In the genomic region with DNA sequence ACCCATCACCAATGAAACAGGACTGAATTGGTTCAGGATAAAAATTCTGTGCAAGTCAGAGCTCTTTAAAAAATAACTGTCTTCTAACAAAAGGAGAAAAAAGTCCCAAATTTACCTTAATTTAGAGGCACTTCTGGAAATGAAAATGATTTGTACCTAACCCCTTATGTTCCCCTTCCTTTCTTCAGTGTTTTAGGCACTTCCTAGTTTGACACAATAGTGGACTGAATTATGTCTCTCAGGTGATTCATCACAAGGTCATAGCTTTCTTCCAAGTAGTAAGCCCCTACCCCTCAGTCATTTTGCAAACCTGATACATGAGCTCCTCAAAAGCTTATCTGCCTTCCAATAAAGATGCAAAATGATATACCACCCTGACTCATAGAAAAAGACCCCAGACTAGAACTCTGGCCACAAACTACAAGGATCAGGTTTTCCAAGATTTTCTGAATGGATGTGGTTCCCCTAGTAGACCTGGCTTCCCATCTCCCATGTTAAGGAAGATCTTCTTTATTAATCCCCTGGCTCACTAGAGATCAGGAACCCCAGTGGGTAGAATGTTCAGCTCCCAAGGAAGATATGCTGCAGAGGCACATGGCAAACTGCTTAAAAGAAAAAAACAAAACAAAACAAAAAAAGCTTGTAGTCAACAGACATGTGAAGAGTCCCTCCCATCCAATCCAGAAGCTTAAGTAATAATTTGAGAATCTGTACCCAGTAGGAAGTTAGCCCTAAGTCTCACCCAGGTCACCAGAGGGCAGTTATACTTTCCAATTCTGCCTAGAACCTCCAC, we compare ENCODE assay signal across 8 cellular contexts. TPM values are rescaled to one million over a fixed set of nuclear protein-coding genes. Genes with fewer than 3 reads are reported as not detected.
A peak's percentile ranks its signal among the peaks of the same experiment; 100 is the strongest.
DNase-seq lines count a peak whose midpoint lies in the region; ATAC-seq, FAIRE-seq and TF ChIP-seq lines count a peak whose summit lies in the region.

No MANE protein-coding gene starts in this region.

- H3K4me3 ChIP-seq in GM12878 (peak overlapping the region; percentile 58; the same call in 1 of the 2 replicates), mesodermal cell (ENCODE audit: extremely low read depth, insufficient read depth, low read length, poor library complexity, severe bottlenecking) (peak overlapping the region; percentile 84)

- in situ Hi-C loops in GM12878 (cut with MboI), result no loop called here

- H3K79me2 ChIP-seq in GM12878 (ENCODE audit: control insufficient read depth, insufficient read depth, low read length), result peaks cover 48% of the 10 kb centered on the region

- TF ChIP-seq POLR2A in GM12878 (IDR thresholded peaks at IDR 0.05; ENCODE audit: low read depth, low read length), result no peak; the same call in 1 of the 2 replicates

- 0 out of 2 replicates have a peak, but pooled peaks cover 8% of the 10 kb centered on the region for H4K20me1 ChIP-seq in GM12878 (ENCODE audit: control insufficient read depth, insufficient read depth)

- TF ChIP-seq RAD21 in GM12878 (IDR thresholded peaks at IDR 0.05; ENCODE audit: insufficient read depth, low read depth, low read length), result no peak

- intact Hi-C loops in GM12878 (cut with micrococcal nuclease; ENCODE audit: unreplicated experiment), result no loop called here
- intact Hi-C loops in sciatic nerve (cut with DNase I), result no loop called here

- H3K9me3 ChIP-seq in GM12878 (replicated peaks; ENCODE audit: control insufficient read depth, insufficient read depth, low read length), result no peaks in the 10 kb centered on the region; the same call in 2 of the 3 replicates
- no peaks in the 10 kb centered on the region for H3K9me3 ChIP-seq in mesodermal cell (ENCODE audit: control insufficient read depth, low read length)

- H3K27ac ChIP-seq in GM12878 (ENCODE audit: control insufficient read depth, insufficient read depth), result no peak overlapping the region
- peak overlapping the region; percentile 48 for H3K27ac ChIP-seq in mesodermal cell (ENCODE audit: low read depth, low read length, severe bottlenecking)

- no peak overlapping the region for H3K9ac ChIP-seq in GM12878 (ENCODE audit: control insufficient read depth, insufficient read depth, low read length)

- ATAC-seq in GM12878 (no peak), HG02642 (IDR thresholded peaks at IDR 0.05; ENCODE audit: poor library complexity, unreplicated experiment) (no peak), sciatic nerve (no peak)

- peak overlapping the region; percentile 87; the same call in 1 of the 2 replicates for H3K4me2 ChIP-seq in GM12878 (ENCODE audit: control insufficient read depth, insufficient read depth)

- H3K27me3 ChIP-seq in GM12878 (replicated peaks in 1 of 2; ENCODE audit: control insufficient read depth in 2 of 2, insufficient read depth in 2 of 2, low read length in 1 of 2), result no peaks in the 10 kb centered on the region

- H3K9me3 Mint-ChIP-seq in IgD-negative memory B cell, result peaks cover 0 to 2% (median 0%) of the 10 kb centered on the region in 3 donors

- TF ChIP-seq CTCF in GM12878 (IDR thresholded peaks at IDR 0.05 in 2 of 3, conservative IDR thresholded peaks at IDR 0.05 in 1 of 3; ENCODE audit: control insufficient read depth in 2 of 3, extremely low read depth in 1 of 3, insufficient read depth in 1 of 3, low read depth in 3 of 3, low read length in 3 of 3), result no peak

- POLR2A ChIA-PET in GM12878 (lab: Charles Lee), result interaction anchor here (0.5 to 3.1 kb wide), 15 partner anchors 13 to 123 kb away, joined by 3 to 16 read pairs (median 4); a partner anchor contains a TSS

- CTCF ChIA-PET in GM12878 (lab: Yijun Ruan, JAX), result interaction anchor here (0.6 to 4.2 kb wide), 22 partner anchors 9 to 474 kb away, joined by 3 to 41 read pairs (median 7); a partner anchor contains a TSS

- H3K27me3 Mint-ChIP-seq in IgD-negative memory B cell, result no peaks in the 10 kb centered on the region

- RAD21 ChIA-PET in GM12878 (lab: Charles Lee; ENCODE audit: unreplicated experiment), result interaction anchor here (1.1 to 2.2 kb wide), 5 partner anchors 15 to 118 kb away, joined by 3 to 7 read pairs (median 5); a partner anchor contains a TSS

- peak; percentile 30 for DNase-seq in A172 (ENCODE audit: low spot score)
- DNase-seq in GM12878 (ENCODE audit: low read depth, low spot score), result no peak
- DNase-seq in NK-92 (lab: John Stamatoyannopoulos, UW; ENCODE audit: unreplicated experiment), result no peak
- DNase-seq in HTR-8/SVneo (ENCODE audit: insufficient read length, low spot score), result no peak
- DNase-seq in sciatic nerve (ENCODE audit: low spot score), result no peak

- peak overlapping the region; percentile 67 to 100 (median 91) for H3K27ac Mint-ChIP-seq in IgD-negative memory B cell

- H3K4me1 ChIP-seq in GM12878 (ENCODE audit: control insufficient read depth, insufficient read depth, low read length) (peaks cover 3% of the 10 kb centered on the region), mesodermal cell (ENCODE audit: control insufficient read depth, insufficient read depth, low read length, poor library complexity, severe bottlenecking) (peaks cover 18% of the 10 kb centered on the region)

- no peak for TF ChIP-seq EP300 in GM12878 (IDR thresholded peaks at IDR 0.05; ENCODE audit: borderline replicate concordance in 1 of 2, control insufficient read depth in 1 of 2, low read depth in 2 of 2, low read length in 2 of 2)

- SMC1A ChIA-PET in GM12878 (lab: Charles Lee; ENCODE audit: uncharacterized antibody, unreplicated experiment), result interaction anchor here (0.6 to 3.5 kb wide), 18 partner anchors 9 to 474 kb away, joined by 3 to 19 read pairs (median 5); a partner anchor contains a TSS

- no peak overlapping the region for H2AFZ ChIP-seq in GM12878 (ENCODE audit: control insufficient read depth, low read depth, low read length)

- peaks cover 16% of the 10 kb centered on the region for H3K36me3 Mint-ChIP-seq in IgD-negative memory B cell

- H3K36me3 ChIP-seq in GM12878 (ENCODE audit: control insufficient read depth in 2 of 2, insufficient read depth in 2 of 2, low read length in 1 of 2) (peaks cover 1 to 46% of the 10 kb centered on the region in 2 experiments), mesodermal cell (ENCODE audit: control insufficient read depth, insufficient read depth, low read length) (peaks cover 59% of the 10 kb centered on the region)

- H3K4me1 Mint-ChIP-seq in IgD-negative memory B cell, result peaks cover 21 to 45% (median 30%) of the 10 kb centered on the region in 3 donors

- BruUV-seq in GM12878 (replicated peaks; lab: Mats Ljungman, UMichigan), result no TSS peak

- FAIRE-seq in GM12878 (lab: Jason Lieb, UNC) (no peak), HTR-8/SVneo (lab: Jason Lieb, UNC) (no peak)

- H3K4me3 Mint-ChIP-seq in IgD-negative memory B cell, result peak overlapping the region in 3 of 4 donors; percentile 62 to 99 (median 84)

RNA-seq across cellular contexts. Expression of a gene that starts 3.6 kb away (rescaled TPM):
- total RNA-seq in A172 (2014; rRNA removed; shearing (Covaris generic)), result 22.6 and 28.2 TPM in 2 replicates
- polyA plus RNA-seq in IgD-negative memory B cell (28.0 TPM), GM12878 (2011; rRNA removed) (22.9 and 37.6 TPM in 2 replicates), GM12878 (2014; fragmentation: Illumina TruSeq; extraction: Trizol) (68.0 and 76.2 TPM in 2 replicates), GM12878 (2014; fragmentation: Nextera tagmentation; extraction: Ambion mirVana) (10 to 100 TPM; 11.3 to 22.6 TPM), GM12878 (2014; rRNA removed) (36.7 and 37.9 TPM in 2 replicates), GM12878 (2016; fragmentation: Nextera tagmentation; extraction: Ambion mirVana) (10 to 100 TPM; 39.6 to 46.1 TPM)
- 156 and 174 TPM in 2 replicates for total RNA-seq in GM12878 (2013; cell fraction: nucleolus; rRNA removed)
- total RNA-seq in GM12878 (2014; rRNA removed) (81.1 and 83.8 TPM in 2 replicates), GM12878 (2014; rRNA removed; fragmentation: Illumina TruSeq; extraction: Trizol) (42.7 and 42.9 TPM in 2 replicates), GM12878 (2021) (75.1 and 78.7 TPM in 2 replicates), sciatic nerve (76.9 TPM)
- 23.2 TPM for polyA plus RNA-seq in GM12878 (2011; ENCODE audit: low read depth)
- polyA plus RNA-seq in GM12878 (2011; cell fraction: cytosol; rRNA removed), result 18.5 TPM in 2 replicates
- 68.7 and 69.0 TPM in 2 replicates for polyA plus RNA-seq in GM12878 (2011; cell fraction: nucleus; rRNA removed)
- 16.0 and 28.3 TPM in 2 replicates for polyA plus RNA-seq in GM12878 (2012)
- polyA minus RNA-seq in GM12878 (2011; rRNA and poly(A)+ RNA removed), result 131 and 159 TPM in 2 replicates
- polyA minus RNA-seq in GM12878 (2011; cell fraction: cytosol; rRNA and poly(A)+ RNA removed), result 16.3 and 23.9 TPM in 2 replicates
- polyA minus RNA-seq in GM12878 (2011; cell fraction: nucleus; rRNA and poly(A)+ RNA removed), result 188 and 320 TPM in 2 replicates
- polyA plus RNA-seq in mesodermal cell (2013, experiment 1 of 2), result 45.0 TPM
- polyA plus RNA-seq in mesodermal cell (2013, experiment 2 of 2), result 36.8 TPM

RNA-seq across cellular contexts. Expression of a gene that starts 4.2 kb away (rescaled TPM):
- 76.8 and 82.8 TPM in 2 replicates for total RNA-seq in A172 (2014; rRNA removed; shearing (Covaris generic))
- polyA plus RNA-seq in IgD-negative memory B cell (146 TPM), GM12878 (2011; rRNA removed) (104 and 133 TPM in 2 replicates), GM12878 (2014; fragmentation: Illumina TruSeq; extraction: Trizol) (208 and 218 TPM in 2 replicates), GM12878 (2014; fragmentation: Nextera tagmentation; extraction: Ambion mirVana) (100 to 1,000 TPM; 219 to 259 TPM), GM12878 (2014; rRNA removed) (118 and 166 TPM in 2 replicates), GM12878 (2016; fragmentation: Nextera tagmentation; extraction: Ambion mirVana) (100 to 1,000 TPM; 132 to 147 TPM)
- total RNA-seq in GM12878 (2013; cell fraction: nucleolus; rRNA removed), result 29.8 and 30.1 TPM in 2 replicates
- total RNA-seq in GM12878 (2014; rRNA removed) (108 and 113 TPM in 2 replicates), GM12878 (2014; rRNA removed; fragmentation: Illumina TruSeq; extraction: Trizol) (112 and 121 TPM in 2 replicates), GM12878 (2021) (80.9 and 87.7 TPM in 2 replicates), sciatic nerve (33.7 TPM)
- polyA plus RNA-seq in GM12878 (2011; ENCODE audit: low read depth), result 75.6 TPM
- polyA plus RNA-seq in GM12878 (2011; cell fraction: cytosol; rRNA removed), result 163 and 222 TPM in 2 replicates
- 53.8 and 56.7 TPM in 2 replicates for polyA plus RNA-seq in GM12878 (2011; cell fraction: nucleus; rRNA removed)
- 87.0 and 101 TPM in 2 replicates for polyA plus RNA-seq in GM12878 (2012)
- polyA minus RNA-seq in GM12878 (2011; rRNA and poly(A)+ RNA removed), result 97.8 and 178 TPM in 2 replicates
- polyA minus RNA-seq in GM12878 (2011; cell fraction: cytosol; rRNA and poly(A)+ RNA removed), result 44.4 and 60.7 TPM in 2 replicates
- 21.8 and 28.8 TPM in 2 replicates for polyA minus RNA-seq in GM12878 (2011; cell fraction: nucleus; rRNA and poly(A)+ RNA removed)
- 55.1 TPM for polyA plus RNA-seq in mesodermal cell (2013, experiment 1 of 2)
- 54.6 TPM for polyA plus RNA-seq in mesodermal cell (2013, experiment 2 of 2)

RNA-seq across cellular contexts. Expression of a gene that starts 13.2 kb away (rescaled TPM):
- 2.4 and 5.9 TPM in 2 replicates for total RNA-seq in A172 (2014; rRNA removed; shearing (Covaris generic))
- polyA plus RNA-seq in IgD-negative memory B cell, result 2.0 TPM
- total RNA-seq in GM12878 (2013; cell fraction: nucleolus; rRNA removed), result 20.0 and 21.2 TPM in 2 replicates
- total RNA-seq in GM12878 (2014; rRNA removed), result 4.5 and 4.7 TPM in 2 replicates
- 2.5 and 2.9 TPM in 2 replicates for total RNA-seq in GM12878 (2014; rRNA removed; fragmentation: Illumina TruSeq; extraction: Trizol)
- total RNA-seq in GM12878 (2021), result 7.1 and 9.0 TPM in 2 replicates
- 11.5 TPM for polyA plus RNA-seq in GM12878 (2011; ENCODE audit: low read depth)
- 3.6 and 4.8 TPM in 2 replicates for polyA plus RNA-seq in GM12878 (2011; rRNA removed)
- 5.0 and 5.4 TPM in 2 replicates for polyA plus RNA-seq in GM12878 (2011; cell fraction: cytosol; rRNA removed)
- polyA plus RNA-seq in GM12878 (2011; cell fraction: nucleus; rRNA removed), result 25.6 and 26.0 TPM in 2 replicates
- 11.5 and 11.8 TPM in 2 replicates for polyA plus RNA-seq in GM12878 (2012)
- 6.8 and 10.2 TPM in 2 replicates for polyA plus RNA-seq in GM12878 (2014; fragmentation: Illumina TruSeq; extraction: Trizol)
- 1 to 10 TPM; 1.1 to 1.7 TPM for polyA plus RNA-seq in GM12878 (2014; fragmentation: Nextera tagmentation; extraction: Ambion mirVana)
- polyA plus RNA-seq in GM12878 (2014; rRNA removed), result 12.7 and 13.1 TPM in 2 replicates
- 10 to 100 TPM; 12.2 to 14.2 TPM for polyA plus RNA-seq in GM12878 (2016; fragmentation: Nextera tagmentation; extraction: Ambion mirVana)
- polyA minus RNA-seq in GM12878 (2011; rRNA and poly(A)+ RNA removed), result 1.6 and 2.3 TPM in 2 replicates
- polyA minus RNA-seq in GM12878 (2011; cell fraction: cytosol; rRNA and poly(A)+ RNA removed), result 1.7 and 2.1 TPM in 2 replicates
- 4.2 and 6.1 TPM in 2 replicates for polyA minus RNA-seq in GM12878 (2011; cell fraction: nucleus; rRNA and poly(A)+ RNA removed)
- 44.6 TPM for polyA plus RNA-seq in mesodermal cell (2013, experiment 1 of 2)
- polyA plus RNA-seq in mesodermal cell (2013, experiment 2 of 2), result 38.9 TPM
- 14.8 TPM for total RNA-seq in sciatic nerve

RNA-seq across cellular contexts. Expression of a gene that starts 33.5 kb away (rescaled TPM):
- total RNA-seq in A172 (2014; rRNA removed; shearing (Covaris generic)), result 4.8 and 6.1 TPM in 2 replicates
- polyA plus RNA-seq in IgD-negative memory B cell, result 26.9 TPM
- total RNA-seq in GM12878 (2013; cell fraction: nucleolus; rRNA removed), result 9.6 and 12.2 TPM in 2 replicates
- total RNA-seq in GM12878 (2014; rRNA removed), result 11.4 and 13.5 TPM in 2 replicates
- 5.2 and 7.0 TPM in 2 replicates for total RNA-seq in GM12878 (2014; rRNA removed; fragmentation: Illumina TruSeq; extraction: Trizol)
- 24.1 and 27.5 TPM in 2 replicates for total RNA-seq in GM12878 (2021)
- polyA plus RNA-seq in GM12878 (2011; ENCODE audit: low read depth), result 9.4 TPM
- 5.2 and 11.0 TPM in 2 replicates for polyA plus RNA-seq in GM12878 (2011; rRNA removed)
- polyA plus RNA-seq in GM12878 (2011; cell fraction: cytosol; rRNA removed), result 17.4 and 19.0 TPM in 2 replicates
- 45.0 and 55.7 TPM in 2 replicates for polyA plus RNA-seq in GM12878 (2011; cell fraction: nucleus; rRNA removed)
- 11.6 and 18.9 TPM in 2 replicates for polyA plus RNA-seq in GM12878 (2012)
- polyA plus RNA-seq in GM12878 (2014; fragmentation: Illumina TruSeq; extraction: Trizol), result 14.5 and 18.1 TPM in 2 replicates
- polyA plus RNA-seq in GM12878 (2014; fragmentation: Nextera tagmentation; extraction: Ambion mirVana), result 10 to 100 TPM in 1 of 2 experiments, 1 to 10 TPM in 1; 10.0 to 14.6 TPM
- 21.1 and 23.7 TPM in 2 replicates for polyA plus RNA-seq in GM12878 (2014; rRNA removed)
- 10 to 100 TPM; 15.3 to 15.7 TPM for polyA plus RNA-seq in GM12878 (2016; fragmentation: Nextera tagmentation; extraction: Ambion mirVana)
- polyA minus RNA-seq in GM12878 (2011; rRNA and poly(A)+ RNA removed), result 9.5 and 12.1 TPM in 2 replicates
- polyA minus RNA-seq in GM12878 (2011; cell fraction: cytosol; rRNA and poly(A)+ RNA removed), result 7.4 and 8.3 TPM in 2 replicates
- polyA minus RNA-seq in GM12878 (2011; cell fraction: nucleus; rRNA and poly(A)+ RNA removed), result 10.5 and 10.9 TPM in 2 replicates
- polyA plus RNA-seq in mesodermal cell (2013, experiment 1 of 2), result 12.5 TPM
- polyA plus RNA-seq in mesodermal cell (2013, experiment 2 of 2), result 11.3 TPM
- 17.0 TPM for total RNA-seq in sciatic nerve

RNA-seq across cellular contexts. Expression of a gene that starts 42.2 kb away (rescaled TPM):
- total RNA-seq in A172 (2014; rRNA removed; shearing (Covaris generic)), result 45.6 and 45.7 TPM in 2 replicates
- polyA plus RNA-seq in IgD-negative memory B cell (33.7 TPM), GM12878 (2011; rRNA removed) (21.8 and 34.6 TPM in 2 replicates), GM12878 (2014; fragmentation: Illumina TruSeq; extraction: Trizol) (68.4 and 79.6 TPM in 2 replicates), GM12878 (2014; fragmentation: Nextera tagmentation; extraction: Ambion mirVana) (10 to 100 TPM; 21.3 to 26.1 TPM), GM12878 (2014; rRNA removed) (45.6 and 49.9 TPM in 2 replicates), GM12878 (2016; fragmentation: Nextera tagmentation; extraction: Ambion mirVana) (10 to 100 TPM; 56.5 to 62.3 TPM)
- 19.3 and 20.7 TPM in 2 replicates for total RNA-seq in GM12878 (2013; cell fraction: nucleolus; rRNA removed)
- total RNA-seq in GM12878 (2014; rRNA removed) (55.2 and 55.3 TPM in 2 replicates), GM12878 (2014; rRNA removed; fragmentation: Illumina TruSeq; extraction: Trizol) (57.4 and 63.4 TPM in 2 replicates), GM12878 (2021) (65.8 and 74.7 TPM in 2 replicates), sciatic nerve (39.1 TPM)
- polyA plus RNA-seq in GM12878 (2011; ENCODE audit: low read depth), result 29.1 TPM
- 52.2 and 54.0 TPM in 2 replicates for polyA plus RNA-seq in GM12878 (2011; cell fraction: cytosol; rRNA removed)
- 69.8 and 87.7 TPM in 2 replicates for polyA plus RNA-seq in GM12878 (2011; cell fraction: nucleus; rRNA removed)
- 43.7 and 48.6 TPM in 2 replicates for polyA plus RNA-seq in GM12878 (2012)
- polyA minus RNA-seq in GM12878 (2011; rRNA and poly(A)+ RNA removed), result 63.1 and 67.0 TPM in 2 replicates
- polyA minus RNA-seq in GM12878 (2011; cell fraction: cytosol; rRNA and poly(A)+ RNA removed), result 27.0 and 42.0 TPM in 2 replicates
- 15.8 and 43.3 TPM in 2 replicates for polyA minus RNA-seq in GM12878 (2011; cell fraction: nucleus; rRNA and poly(A)+ RNA removed)
- 42.5 TPM for polyA plus RNA-seq in mesodermal cell (2013, experiment 1 of 2)
- polyA plus RNA-seq in mesodermal cell (2013, experiment 2 of 2), result 46.9 TPM
